29 cellular contexts compared by ENCODE assay signal in the genomic region with DNA sequence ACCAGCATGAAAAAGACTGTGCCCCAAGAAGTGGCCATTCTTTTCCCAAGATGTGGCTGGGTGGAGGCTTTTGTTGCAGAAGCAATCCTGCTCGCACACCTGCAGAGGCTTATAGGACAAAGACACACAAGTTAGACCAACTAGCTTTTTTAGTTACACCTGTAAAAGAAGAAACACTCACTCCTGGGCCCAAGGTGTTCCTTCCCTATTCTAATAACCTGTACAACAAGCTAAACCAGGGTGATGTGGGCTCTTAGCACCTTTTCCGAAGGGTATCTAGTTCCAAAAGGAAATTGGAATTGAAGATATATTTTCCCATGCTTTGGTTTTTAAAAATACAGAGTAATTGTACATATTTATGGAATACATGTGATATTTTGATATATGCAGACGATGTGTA.
"Had no signal": no experiment of that assay in that cellular context is flagged by ENCODE, and none has a peak within 500 bp of the region (broad histone marks: within the 10 kb centered on the region; RNA-seq: fewer than 3 reads in every experiment).

No MANE protein-coding gene starts in this region.

- H3K4me3 ChIP-seq: adrenal gland, body of pancreas, esophagus squamous epithelium, gastroesophageal sphincter had no signal

- H3K4me1 ChIP-seq: body of pancreas, gastroesophageal sphincter had no signal

- H3K9me3 ChIP-seq: adrenal gland, body of pancreas, esophagus squamous epithelium, gastroesophageal sphincter had no signal

- H3K36me3 ChIP-seq: adrenal gland had no signal

- H3K27me3 ChIP-seq: adrenal gland, body of pancreas, esophagus squamous epithelium, gastroesophageal sphincter had no signal

- H3K27ac ChIP-seq: adrenal gland, body of pancreas, gastroesophageal sphincter had no signal

- FAIRE-seq: colon had no signal

- ATAC-seq: activated naive CD8-positive, alpha-beta T cell treated with anti-CD3 and anti-CD28 coated beads, Interleukin-2, amount 50 U/mL, for 24 hours; activated T-cell treated with anti-CD3 and anti-CD28 coated beads, Interleukin-2, amount 50 U/mL, for 4 hours; body of pancreas; effector memory CD8-positive, alpha-beta T cell; gastroesophageal sphincter; T-helper 17 cell had no signal

- DNase-seq: activated CD4-positive, alpha-beta memory T cell treated with anti-CD3 and anti-CD28 coated beads, Interleukin-2, amount 10 ng/mL, durations not matched to agents 7 days and 5 days; activated CD4-positive, alpha-beta T cell treated with anti-CD3 and anti-CD28 coated beads for 4 hours; activated CD4-positive, alpha-beta T cell treated with anti-CD3 and anti-CD28 coated beads, Interleukin-2, amount 10 ng/mL, durations not matched to agents 7 days and 5 days; activated CD4-positive, alpha-beta T cell treated with anti-CD3 and anti-CD28 coated beads, Interleukin-2, amount 50 U/mL, for 4 hours; activated CD4-positive, CD25-positive, alpha-beta regulatory T cell; activated CD4-positive, CD25-positive, alpha-beta regulatory T cell treated with anti-CD3 and anti-CD28 coated beads, Interleukin-2, amount 50 U/mL, for 72 hours; activated CD8-positive, alpha-beta memory T cell treated with anti-CD3 and anti-CD28 coated beads, Interleukin-2, amount 50 U/mL, for 48 hours; activated effector memory CD4-positive, alpha-beta T cell treated with anti-CD3 and anti-CD28 coated beads, Interleukin-2, amount 50 U/mL, for 16 hours; activated naive CD4-positive, alpha-beta T cell treated with anti-CD3 and anti-CD28 coated beads for 36 hours; activated naive CD8-positive, alpha-beta T cell treated with anti-CD3 and anti-CD28 coated beads for 36 hours; activated naive CD8-positive, alpha-beta T cell treated with anti-CD3 and anti-CD28 coated beads, Interleukin-2, amount 50 U/mL, for 24 hours; activated T-cell treated with anti-CD3 and anti-CD28 coated beads, Interleukin-2, amount 50 U/mL, for 4 hours; amygdala; aorta; body of pancreas; caudate nucleus; cortex of kidney; dermis blood vessel endothelial cell; effector CD4-positive, alpha-beta T cell; effector memory CD8-positive, alpha-beta T cell; erythroblast; esophagus squamous epithelium; foreskin melanocyte; T-helper 1 cell; T-helper 17 cell; T1000 had no signal
